In the genomic region with DNA sequence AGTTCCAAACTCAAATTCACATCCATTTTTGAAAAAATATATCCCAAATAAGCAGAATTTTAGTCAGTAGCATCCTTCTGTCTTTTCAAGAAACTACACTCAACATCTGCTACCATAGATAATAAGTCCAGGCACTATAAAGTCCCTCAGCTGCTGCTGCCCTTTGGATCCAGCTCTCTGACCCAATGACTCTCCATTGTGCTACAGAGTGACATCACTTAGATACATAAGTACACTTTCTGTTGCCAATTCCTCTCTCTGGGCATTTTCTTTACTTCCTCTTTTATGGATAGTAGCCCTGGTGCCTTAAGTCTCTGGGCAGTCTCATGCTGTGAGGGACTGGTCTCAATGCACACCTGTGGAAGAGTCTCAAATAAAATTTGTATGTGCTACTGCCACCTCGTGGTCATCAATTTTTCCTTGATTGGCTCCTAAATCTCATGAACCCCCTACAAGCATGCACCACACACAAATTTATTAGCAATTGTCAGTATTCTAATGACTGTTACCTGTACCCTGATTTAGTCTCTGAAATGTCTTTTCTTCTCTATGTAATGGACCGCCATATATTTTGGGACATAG, we compare ENCODE assay signal across 8 cellular contexts.
DNase-seq lines count a peak whose midpoint lies in the region; ATAC-seq and TF ChIP-seq lines count a peak whose summit lies in the region.

No MANE protein-coding gene starts in this region.

- no peak overlapping the region for H3K27ac Mint-ChIP-seq in natural killer cell treated with Interleukin-12 subunit alpha and Interleukin-12 subunit beta and Interleukin-15 and Interleukin-18, amount 100 ng/mL, for 72 hours

- no peak overlapping the region for H3K4me3 Mint-ChIP-seq in natural killer cell treated with Interleukin-12 subunit alpha and Interleukin-12 subunit beta and Interleukin-15 and Interleukin-18, amount 100 ng/mL, for 72 hours

- H3K27me3 ChIP-seq in NT2/D1 (ENCODE audit: insufficient read depth, insufficient read length) (no peaks in the 10 kb centered on the region), foreskin keratinocyte (no peaks in the 10 kb centered on the region)

- ATAC-seq in GM18517 (IDR thresholded peaks at IDR 0.05; ENCODE audit: unreplicated experiment) = peak; percentile 82
- ATAC-seq in HG02973 (IDR thresholded peaks at IDR 0.05; ENCODE audit: unreplicated experiment) = peak; percentile 73
- peak; percentile 78 for ATAC-seq in foreskin keratinocyte
- ATAC-seq in HG02840 (IDR thresholded peaks at IDR 0.05; ENCODE audit: low FRiP score, unreplicated experiment) = no peak
- ATAC-seq in natural killer cell treated with Interleukin-12 subunit alpha and Interleukin-12 subunit beta and Interleukin-15 and Interleukin-18, amount 100 ng/mL, for 72 hours = no peak
- no peak for ATAC-seq in GM19023 (IDR thresholded peaks at IDR 0.05; ENCODE audit: unreplicated experiment)

- peak; percentile 61 for TF ChIP-seq CTCF in foreskin keratinocyte (conservative IDR thresholded peaks at IDR 0.05)

- H3K4me1 Mint-ChIP-seq in natural killer cell treated with Interleukin-12 subunit alpha and Interleukin-12 subunit beta and Interleukin-15 and Interleukin-18, amount 100 ng/mL, for 72 hours (ENCODE audit: low read depth in 2 of 2) = no peaks in the 10 kb centered on the region

- no peaks in the 10 kb centered on the region for H3K36me3 Mint-ChIP-seq in natural killer cell treated with Interleukin-12 subunit alpha and Interleukin-12 subunit beta and Interleukin-15 and Interleukin-18, amount 100 ng/mL, for 72 hours

- no peak overlapping the region for H3K9ac ChIP-seq in NT2/D1 (ENCODE audit: insufficient read length, low read depth)

- no peak overlapping the region for H3K27ac ChIP-seq in foreskin keratinocyte

- no peaks in the 10 kb centered on the region for H3K27me3 Mint-ChIP-seq in natural killer cell treated with Interleukin-12 subunit alpha and Interleukin-12 subunit beta and Interleukin-15 and Interleukin-18, amount 100 ng/mL, for 72 hours

- peaks cover 7% of the 10 kb centered on the region for H3K9me3 Mint-ChIP-seq in natural killer cell treated with Interleukin-12 subunit alpha and Interleukin-12 subunit beta and Interleukin-15 and Interleukin-18, amount 100 ng/mL, for 72 hours

- H3K4me3 ChIP-seq in NT2/D1 (ENCODE audit: insufficient read length, low read depth) = no peak overlapping the region

- peak; percentile 4 for DNase-seq in Ammon's horn (ENCODE audit: low spot score)
- DNase-seq in NT2/D1 (ENCODE audit: low read depth, low spot score) = peak; percentile 40
- DNase-seq in foreskin keratinocyte = peak in 1 of 2 donors; percentile 43
- DNase-seq in natural killer cell treated with Interleukin-12 subunit alpha and Interleukin-12 subunit beta and Interleukin-15 and Interleukin-18, amount 100 ng/mL, for 72 hours (ENCODE audit: low spot score) = no peak

- H3K9me3 ChIP-seq in NT2/D1 (ENCODE audit: insufficient read depth, low read length) = no peaks in the 10 kb centered on the region

- H3K4me1 ChIP-seq in NT2/D1 (ENCODE audit: insufficient read depth, insufficient read length) = no peaks in the 10 kb centered on the region
- H3K4me1 ChIP-seq in foreskin keratinocyte = peaks cover 2% of the 10 kb centered on the region

- H3K36me3 ChIP-seq in NT2/D1 (ENCODE audit: insufficient read depth, insufficient read length, low read length) = no peaks in the 10 kb centered on the region

Comparison
In these comparisons a context has a peak if more than half of its experiments do, and no peak if none do; other contexts are left out.
1. ATAC-seq: peak in GM18517 (single experiment), HG02973 (single experiment) and foreskin keratinocyte (single experiment); none in HG02840 (single experiment), natural killer cell treated with Interleukin-12 subunit alpha and Interleukin-12 subunit beta and Interleukin-15 and Interleukin-18, amount 100 ng/mL, for 72 hours (0 of 2) and GM19023 (single experiment).